ENCODE assay signal across 9 cellular contexts in the genomic region with DNA sequence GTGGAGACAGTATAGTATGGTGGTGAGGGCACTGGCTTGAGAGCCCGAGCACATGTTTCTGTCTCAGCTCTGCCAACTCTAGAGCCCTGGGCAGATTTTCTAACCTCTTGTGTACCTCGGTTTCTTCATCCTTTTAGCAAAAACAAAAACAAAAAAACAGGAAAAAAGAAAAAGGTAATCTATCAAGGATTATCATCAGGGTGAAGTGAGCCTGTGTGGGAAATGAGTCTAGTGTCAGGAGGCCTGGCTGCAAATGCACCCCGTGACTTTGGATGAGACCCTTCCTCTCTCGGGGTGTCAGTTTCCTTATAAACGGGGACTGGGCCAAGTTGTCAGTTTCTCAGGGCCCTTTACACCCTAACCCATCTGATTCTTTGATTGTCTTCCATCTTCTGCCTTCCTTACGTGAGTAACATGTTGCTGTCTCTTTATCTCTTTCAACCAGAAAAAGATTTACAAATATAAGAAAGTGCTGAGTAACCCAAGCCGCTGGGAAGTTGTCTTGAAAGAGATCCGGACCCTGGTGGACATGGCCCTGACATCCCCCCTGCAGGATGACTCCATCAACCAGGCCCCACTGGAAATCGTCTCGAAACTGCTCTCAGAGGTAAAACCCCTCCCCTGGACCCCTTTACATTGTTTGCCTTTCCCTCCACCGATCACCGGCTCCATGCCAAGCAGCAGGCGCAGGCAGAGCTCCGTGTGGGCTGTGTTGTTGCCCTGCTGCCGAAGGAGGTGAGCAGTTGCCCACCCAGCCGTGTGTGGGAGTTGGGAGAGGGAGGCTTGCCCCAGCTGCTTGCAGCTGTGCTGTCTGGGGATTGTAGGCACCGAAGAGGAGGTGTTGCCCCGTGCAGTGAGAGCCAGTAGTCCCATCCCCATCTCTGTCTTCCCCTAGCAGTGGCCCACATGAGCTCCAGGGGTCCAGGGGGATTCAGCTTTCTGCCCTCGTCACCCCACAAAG.
DNase-seq lines count a peak whose midpoint lies in the region; ATAC-seq and TF ChIP-seq lines count a peak whose summit lies in the region.
"Had no signal": no experiment of that assay in that cellular context is flagged by ENCODE, and none has a peak within 500 bp of the region (broad histone marks: within the 10 kb centered on the region; RNA-seq: fewer than 3 reads in every experiment).

No MANE protein-coding gene starts in this region.

- peak overlapping the region in 8 of 12 donors; percentile 22 to 76 (median 62) for H3K27ac ChIP-seq in heart left ventricle
- peak overlapping the region; percentile 64 to 72 for H3K27ac ChIP-seq in uterus
- H3K27ac ChIP-seq: brain microvascular endothelial cell had no signal

- H3K4me1 ChIP-seq in heart left ventricle (peaks cover 0 to 17% (median 0%) of the 10 kb centered on the region in 12 donors), uterus (peaks cover 0 to 9% of the 10 kb centered on the region in 2 donors)

- no peaks in the 10 kb centered on the region for H3K27me3 ChIP-seq in heart left ventricle
- no peaks in the 10 kb centered on the region for H3K27me3 ChIP-seq in uterus
- H3K27me3 ChIP-seq: brain microvascular endothelial cell had no signal

- H3K4me3 ChIP-seq in heart left ventricle = peak overlapping the region in 5 of 12 donors; percentile 6 to 41 (median 34)
- H3K4me3 ChIP-seq in uterus = peak overlapping the region in 1 of 2 donors; percentile 3

- ATAC-seq in heart left ventricle (peak in 1 of 4 donors; percentile 23), left cardiac atrium (no peak), HG02759 (IDR thresholded peaks at IDR 0.05; ENCODE audit: unreplicated experiment) (no peak), GM21381 (IDR thresholded peaks at IDR 0.05; ENCODE audit: unreplicated experiment) (no peak)

- no peak for TF ChIP-seq POLR2A in heart left ventricle (IDR thresholded peaks at IDR 0.05)
- TF ChIP-seq POLR2A in uterus (IDR thresholded peaks at IDR 0.05) = no peak

- peaks cover 0 to 54% (median 3%) of the 10 kb centered on the region in 9 donors for H3K36me3 ChIP-seq in heart left ventricle
- no peaks in the 10 kb centered on the region for H3K36me3 ChIP-seq in uterus

- H3K9me3 ChIP-seq in heart left ventricle (no peaks in the 10 kb centered on the region), uterus (no peaks in the 10 kb centered on the region)

- 80 to 89% (median 81%) methylated on average over 19 of the region's 19 CpGs for WGBS in heart left ventricle, 4 donors

- DNase-seq in heart left ventricle = peak in 1 of 5 donors; percentile 36
- DNase-seq in left cardiac atrium = no peak
- DNase-seq in OCI-M1 (lab: John Stamatoyannopoulos, UW) = peak; percentile 81
- peak; percentile 94 for DNase-seq in left kidney (ENCODE audit: low read depth, low spot score)
- DNase-seq in uterus = peak; percentile 31 to 32
- DNase-seq in activated naive CD4-positive, alpha-beta T cell (lab: John Stamatoyannopoulos, UW) = no peak

- no peak for TF ChIP-seq CTCF in heart left ventricle (IDR thresholded peaks at IDR 0.05)
- TF ChIP-seq CTCF in uterus (IDR thresholded peaks at IDR 0.05) = no peak

- intact Hi-C loops in heart left ventricle (cut with DNase I) (no loop called here), left cardiac atrium (cut with DNase I) (no loop called here), uterus (cut with DNase I; ENCODE audit: low total_unique reads) (no loop called here)

Comparison
In these comparisons a context has a peak if more than half of its experiments do, and no peak if none do; other contexts are left out.
1. DNase-seq: peak in OCI-M1 (single experiment), left kidney (single experiment) and uterus (2 of 2); none in left cardiac atrium (single experiment) and activated naive CD4-positive, alpha-beta T cell (0 of 4).